In the genomic region with DNA sequence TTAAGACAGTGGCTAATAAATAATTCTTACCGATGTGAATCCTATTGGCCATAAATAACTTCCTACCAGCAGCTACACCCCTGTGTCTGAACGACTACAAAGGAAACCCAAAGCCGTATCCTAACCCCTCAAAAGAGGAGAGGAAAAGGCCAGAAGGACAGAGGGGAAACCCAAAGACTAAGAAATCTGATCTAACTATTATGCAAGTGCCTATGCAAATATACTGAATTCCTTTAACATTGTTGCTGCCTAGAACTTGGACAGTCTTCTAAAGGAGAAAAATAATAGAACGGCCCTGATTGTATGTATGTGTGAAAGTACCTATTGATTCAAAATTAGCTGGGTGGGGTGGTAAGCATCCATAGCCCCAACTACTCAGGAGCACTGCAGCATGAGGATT, we compare ENCODE assay signal across 1 cellular context.
TF ChIP-seq lines count a peak whose summit lies in the region.

No MANE protein-coding gene starts in this region.

TF ChIP-seq in GM12878, 131 proteins besides CTCF, POLR2A, EP300 and RAD21 (continued from another document):
- no peak for TF ChIP-seq ZNF622 (IDR thresholded peaks at IDR 0.05)
- TF ChIP-seq CBX3 (IDR thresholded peaks at IDR 0.05; ENCODE audit: borderline replicate concordance, low read depth), result no peak
- no peak for TF ChIP-seq REST (IDR thresholded peaks at IDR 0.05; ENCODE audit: low read depth, low read length)
- no peak for TF ChIP-seq CREM (IDR thresholded peaks at IDR 0.05; ENCODE audit: low read depth)
- TF ChIP-seq, protein P1, sequence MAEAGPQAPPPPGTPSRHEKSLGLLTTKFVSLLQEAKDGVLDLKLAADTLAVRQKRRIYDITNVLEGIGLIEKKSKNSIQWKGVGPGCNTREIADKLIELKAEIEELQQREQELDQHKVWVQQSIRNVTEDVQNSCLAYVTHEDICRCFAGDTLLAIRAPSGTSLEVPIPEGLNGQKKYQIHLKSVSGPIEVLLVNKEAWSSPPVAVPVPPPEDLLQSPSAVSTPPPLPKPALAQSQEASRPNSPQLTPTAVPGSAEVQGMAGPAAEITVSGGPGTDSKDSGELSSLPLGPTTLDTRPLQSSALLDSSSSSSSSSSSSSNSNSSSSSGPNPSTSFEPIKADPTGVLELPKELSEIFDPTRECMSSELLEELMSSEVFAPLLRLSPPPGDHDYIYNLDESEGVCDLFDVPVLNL (IDR thresholded peaks at IDR 0.05; ENCODE audit: low read depth, low read length), result no peak
- TF ChIP-seq IKZF2 (IDR thresholded peaks at IDR 0.05), result no peak
- TF ChIP-seq MEF2A (IDR thresholded peaks at IDR 0.05; ENCODE audit: insufficient read depth, low read depth, low read length), result no peak
- no peak for TF ChIP-seq MTA3 (IDR thresholded peaks at IDR 0.05; ENCODE audit: borderline replicate concordance, low read length)
- no peak for TF ChIP-seq ATF2 (IDR thresholded peaks at IDR 0.05; ENCODE audit: low read length)
- no peak for TF ChIP-seq TCF7 (IDR thresholded peaks at IDR 0.05; ENCODE audit: borderline replicate concordance)
- TF ChIP-seq MTA2 (IDR thresholded peaks at IDR 0.05; ENCODE audit: low read depth), result no peak
- no peak for TF ChIP-seq ZNF274 (IDR thresholded peaks at IDR 0.05; ENCODE audit: insufficient read depth, insufficient read length)
- no peak for TF ChIP-seq JUNB (IDR thresholded peaks at IDR 0.05)
